8 cellular contexts compared by ENCODE assay signal in the genomic region with DNA sequence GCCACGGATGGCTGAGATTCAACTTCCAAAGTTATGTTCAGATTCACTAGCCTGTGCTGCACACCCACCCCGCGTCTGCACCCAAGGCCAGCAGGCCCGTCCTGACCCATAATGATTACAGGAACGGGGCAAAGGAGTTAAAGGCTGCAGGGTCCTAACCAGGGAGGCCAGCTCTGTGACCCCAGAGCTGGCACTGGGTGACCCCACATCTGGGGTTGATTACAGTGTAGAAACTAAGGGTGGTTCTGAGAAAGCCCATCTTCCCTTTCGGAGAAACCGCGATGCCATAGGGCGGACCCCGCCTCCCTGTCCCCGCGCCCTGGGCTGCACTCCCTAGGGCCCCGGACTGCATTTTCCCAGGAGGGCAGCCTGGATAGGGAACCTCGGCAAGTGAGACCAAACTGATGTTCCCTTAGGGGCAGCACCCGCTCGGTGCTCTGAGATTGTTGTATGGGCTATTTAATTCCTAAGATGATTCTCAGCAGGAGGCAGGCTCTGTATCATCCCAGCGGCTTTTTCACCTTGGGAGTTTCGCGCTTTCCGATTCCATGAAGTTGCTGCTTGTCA. TPM values are rescaled to one million over a fixed set of nuclear protein-coding genes. Genes with fewer than 3 reads are reported as not detected.
DNase-seq lines count a peak whose midpoint lies in the region; ATAC-seq and TF ChIP-seq lines count a peak whose summit lies in the region.

No MANE protein-coding gene starts in this region.

- H3K4me1 Mint-ChIP-seq in H9: peaks cover 6% of the 10 kb centered on the region in 2 experiments
- peaks cover 2% of the 10 kb centered on the region for H3K4me1 Mint-ChIP-seq in glutamatergic neuron (ENCODE audit: low read depth, unreplicated experiment)

- H3K27ac Mint-ChIP-seq in H9 (peak overlapping the region in 1 of 3 experiments; percentile 17; a peak in 1 of 7 replicates), glutamatergic neuron (ENCODE audit: unreplicated experiment) (peak overlapping the region; percentile 89)

- in situ Hi-C loops in ACHN (cut with HindIII; ENCODE audit: low pct_ligation_motif_present, low pct_unique_long_range_greater_than_20kb, low sequenced_read_pairs): no loop called here

- H3K9me3 Mint-ChIP-seq in H9 (peaks cover 6 to 11% of the 10 kb centered on the region in 2 experiments; a peak in 4 of 5 replicates), glutamatergic neuron (ENCODE audit: unreplicated experiment) (peaks cover 7% of the 10 kb centered on the region)

- no peak overlapping the region for H3K14ac ChIP-seq in H9 (ENCODE audit: insufficient read depth, low read length)

- H2AFZ ChIP-seq in H9 (ENCODE audit: low read length): no peak overlapping the region

- no peaks in the 10 kb centered on the region for H3K79me2 ChIP-seq in H9 (ENCODE audit: insufficient read depth, low read length)

- no peak for TF ChIP-seq CTCF in H9 (conservative IDR thresholded peaks at IDR 0.05)
- TF ChIP-seq CTCF in WERI-Rb-1 (IDR thresholded peaks at IDR 0.05; ENCODE audit: low read depth, low read length): no peak
- TF ChIP-seq CTCF in glutamatergic neuron (IDR thresholded peaks at IDR 0.05; ENCODE audit: partially characterized antibody, unreplicated experiment): no peak

- no peak overlapping the region for H3K27ac ChIP-seq in H9 (ENCODE audit: insufficient read length, low read depth, low read length)
- peak overlapping the region; percentile 63 for H3K27ac ChIP-seq in WERI-Rb-1
- peak overlapping the region in 11 of 21 experiments; percentile 23 to 81 (median 51) for H3K27ac ChIP-seq in skin epidermis

- no CpG with 5 or more reads among the region's 20 CpGs for WGBS in H9 (ENCODE audit: extremely low coverage, insufficient read length, low lambda C conversion rate)

- H3K23ac ChIP-seq in H9 (ENCODE audit: insufficient read length, low read depth, low read length): no peak overlapping the region

- H3K4me3 Mint-ChIP-seq in H9: peak overlapping the region; percentile 72 to 78
- peak overlapping the region; percentile 88 for H3K4me3 Mint-ChIP-seq in glutamatergic neuron (ENCODE audit: unreplicated experiment)

- H4K8ac ChIP-seq in H9 (replicated peaks; ENCODE audit: insufficient read length, low read depth, low read length): no peak overlapping the region

- peaks cover 33% of the 10 kb centered on the region for H3K27me3 Mint-ChIP-seq in H9 (ENCODE audit: low read depth)
- peaks cover 7% of the 10 kb centered on the region for H3K27me3 Mint-ChIP-seq in glutamatergic neuron (ENCODE audit: unreplicated experiment)

- H3K23me2 ChIP-seq in H9 (ENCODE audit: insufficient read length, low read depth, low read length, poor library complexity, severe bottlenecking): peaks cover 13% of the 10 kb centered on the region

- H3K27me3 ChIP-seq in H9 (ENCODE audit: insufficient read depth, low read length): peaks cover 3% of the 10 kb centered on the region; the same call in 1 of the 2 replicates
- H3K27me3 ChIP-seq in WERI-Rb-1 (ENCODE audit: insufficient read depth, low read depth, severe bottlenecking): no peaks in the 10 kb centered on the region

- H3K36me3 ChIP-seq in WERI-Rb-1: no peaks in the 10 kb centered on the region

- no peak overlapping the region for H3K56ac ChIP-seq in H9 (ENCODE audit: insufficient read length, low read depth, low read length)

- H3T11ph ChIP-seq in H9 (ENCODE audit: low read length): no peak overlapping the region

- no peak overlapping the region for H2BK5ac ChIP-seq in H9 (ENCODE audit: insufficient read length, low read length)

- no peaks in the 10 kb centered on the region; a peak in 1 of 7 replicates for H3K36me3 Mint-ChIP-seq in H9 (ENCODE audit: insufficient read depth in 1 of 3, low read depth in 3 of 3)
- peaks cover 5% of the 10 kb centered on the region for H3K36me3 Mint-ChIP-seq in glutamatergic neuron (ENCODE audit: unreplicated experiment)

- no peaks in the 10 kb centered on the region for H3K79me1 ChIP-seq in H9 (ENCODE audit: insufficient read depth, low read depth, low read length, poor library complexity, severe bottlenecking)

- H2BK120ac ChIP-seq in H9 (ENCODE audit: low read depth, low read length, poor library complexity, severe bottlenecking): no peak overlapping the region

- no peak overlapping the region for H3K18ac ChIP-seq in H9 (ENCODE audit: insufficient read length, low read depth, low read length)

- no peaks in the 10 kb centered on the region for H3K9me3 ChIP-seq in H9 (ENCODE audit: control insufficient read depth, low read depth, low read length)
- no peaks in the 10 kb centered on the region for H3K9me3 ChIP-seq in WERI-Rb-1 (ENCODE audit: severe bottlenecking)

- no peak overlapping the region for H2BK20ac ChIP-seq in H9 (ENCODE audit: low read depth, low read length, poor library complexity, severe bottlenecking)

- no peak overlapping the region for H4K91ac ChIP-seq in H9 (ENCODE audit: insufficient read length, low read depth, low read length)

- ATAC-seq in HG03095 (IDR thresholded peaks at IDR 0.05; ENCODE audit: unreplicated experiment): no peak

- peak overlapping the region; percentile 57 for H3K4me3 ChIP-seq in WERI-Rb-1 (ENCODE audit: low read depth, low read length)
- H3K4me3 ChIP-seq in skin epidermis: peak overlapping the region; percentile 29 to 51 (median 39)

- no peak overlapping the region for H2AK5ac ChIP-seq in H9 (ENCODE audit: insufficient read length, low read length)

- H4K20me1 ChIP-seq in H9 (ENCODE audit: control insufficient read depth, insufficient read depth, insufficient read length): no peaks in the 10 kb centered on the region

- H2BK15ac ChIP-seq in H9 (ENCODE audit: low read depth, low read length): no peak overlapping the region

- peak overlapping the region; percentile 67 for H3K4me2 ChIP-seq in H9 (ENCODE audit: insufficient read depth, insufficient read length, low read length)

- no peak overlapping the region for H2BK12ac ChIP-seq in H9 (ENCODE audit: insufficient read length, low read depth, low read length)

- no peak overlapping the region for H3K9ac ChIP-seq in H9 (ENCODE audit: extremely low read depth, insufficient read length, low read length)

- no peak overlapping the region for H4K5ac ChIP-seq in H9 (ENCODE audit: insufficient read length, low read depth, low read length)

- H3K4ac ChIP-seq in H9 (ENCODE audit: low read depth, low read length): no peak overlapping the region

- DNase-seq in H9: no peak
- DNase-seq in WERI-Rb-1: no peak
- DNase-seq in glutamatergic neuron: no peak
- DNase-seq in ACHN: no peak
- no peak for DNase-seq in SHP77 (lab: John Stamatoyannopoulos, UW)
- no peak for DNase-seq in NCI-H2227 treated with DMSO at 0.1 percent for 48 hours (lab: John Stamatoyannopoulos, UW)

- no peaks in the 10 kb centered on the region for H3K4me1 ChIP-seq in H9 (ENCODE audit: insufficient read depth, low read length)

RNA-seq across cellular contexts. Expression of a gene that starts 2.2 kb away (rescaled TPM):
- total RNA-seq in H9 (2021) (not detected in 2 replicates), glutamatergic neuron (ENCODE audit: unreplicated experiment) (not detected)

RNA-seq across cellular contexts. Expression of a gene that starts 28.6 kb away (rescaled TPM):
- total RNA-seq in H9 (2021) (0.59 TPM in 2 replicates), glutamatergic neuron (ENCODE audit: unreplicated experiment) (20.6 TPM)

Comparison
In these comparisons a context has a peak if more than half of its experiments do, and no peak if none do; other contexts are left out.
1. RNA of a gene that starts 28.6 kb away (total RNA-seq): 20.6 TPM in glutamatergic neuron (single experiment); 0.59 TPM in H9; every median in the first group is over 10 times any median in the second.